ENCODE assay signal across 9 cellular contexts in the genomic region with DNA sequence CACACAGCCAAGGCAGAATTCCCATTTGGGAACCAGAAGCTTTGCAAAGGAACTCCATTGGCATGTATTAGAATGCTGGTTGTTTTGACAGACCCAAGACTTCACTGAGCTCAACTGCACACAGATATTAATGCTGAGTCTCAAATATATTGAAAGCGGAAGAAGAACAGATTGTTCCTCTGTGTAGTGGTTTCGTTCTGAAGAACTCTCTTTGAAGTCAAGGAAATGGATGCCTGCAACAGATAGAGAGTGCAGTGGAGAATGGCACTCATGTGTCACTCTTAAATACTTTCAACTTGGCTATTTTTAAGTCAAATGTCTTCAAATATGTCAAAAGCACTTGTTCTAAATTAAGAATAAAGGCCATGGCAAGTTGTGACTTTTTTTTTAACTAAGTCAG.
DNase-seq lines count a peak whose midpoint lies in the region; ATAC-seq and TF ChIP-seq lines count a peak whose summit lies in the region.
"Had no signal": no experiment of that assay in that cellular context is flagged by ENCODE, and none has a peak within 500 bp of the region (broad histone marks: within the 10 kb centered on the region; RNA-seq: fewer than 3 reads in every experiment).

No MANE protein-coding gene starts in this region.

- peaks cover 14% of the 10 kb centered on the region for H3K36me3 Mint-ChIP-seq in activated CD4-positive, alpha-beta T cell treated with anti-CD3 and anti-CD28 coated beads, Interleukin-2, amount 10 ng/mL, durations not matched to agents 24 days and 14 days (ENCODE audit: low read depth)
- H3K36me3 Mint-ChIP-seq in natural killer cell treated with Interleukin-12 subunit alpha and Interleukin-12 subunit beta and Interleukin-15 and Interleukin-18, amount 100 ng/mL, for 72 hours: peaks cover 21% of the 10 kb centered on the region

- peak; percentile 64 for DNase-seq in activated CD4-positive, alpha-beta T cell treated with anti-CD3 and anti-CD28 coated beads, Interleukin-2, amount 10 ng/mL, durations not matched to agents 24 days and 14 days
- DNase-seq in activated CD4-positive, alpha-beta T cell treated with anti-CD3 and anti-CD28 coated beads for 1 hour: no peak
- DNase-seq in MV-4-11 (lab: John Stamatoyannopoulos, UW): peak; percentile 94
- no peak for DNase-seq in natural killer cell treated with Interleukin-12 subunit alpha and Interleukin-12 subunit beta and Interleukin-15 and Interleukin-18, amount 100 ng/mL, for 72 hours (ENCODE audit: low spot score)
- DNase-seq in NCI-H524 treated with DMSO at 0.1 percent for 48 hours (lab: John Stamatoyannopoulos, UW): no peak
- DNase-seq in lower leg skin (ENCODE audit: low spot score in 2 of 2): no peak
- no peak for DNase-seq in NCI-H2196 treated with DMSO at 0.1 percent for 48 hours (lab: John Stamatoyannopoulos, UW; ENCODE audit: unreplicated experiment)
- DNase-seq: SJCRH30 had no signal

- intact Hi-C loops in activated CD4-positive, alpha-beta T cell treated with anti-CD3 and anti-CD28 coated beads, Interleukin-2, amount 10 ng/mL, durations not matched to agents 24 days and 14 days (cut with micrococcal nuclease): no loop called here
- intact Hi-C loops in lower leg skin (cut with DNase I; ENCODE audit: low total_unique reads): no loop called here

- H3K4me3 ChIP-seq in lower leg skin (ENCODE audit: low read depth, poor library complexity, severe bottlenecking): no peak overlapping the region
- H3K4me3 ChIP-seq: SJCRH30 had no signal

- H3K4me3 Mint-ChIP-seq in activated CD4-positive, alpha-beta T cell treated with anti-CD3 and anti-CD28 coated beads, Interleukin-2, amount 10 ng/mL, durations not matched to agents 24 days and 14 days: peak overlapping the region; percentile 48
- peak overlapping the region; percentile 21 for H3K4me3 Mint-ChIP-seq in natural killer cell treated with Interleukin-12 subunit alpha and Interleukin-12 subunit beta and Interleukin-15 and Interleukin-18, amount 100 ng/mL, for 72 hours

- WGBS in lower leg skin, 2 donors: 67 to 82% methylated on average over 2 of the region's 2 CpGs

- TF ChIP-seq POLR2A in lower leg skin (IDR thresholded peaks at IDR 0.05): no peak

- ATAC-seq in HG02623 (IDR thresholded peaks at IDR 0.05; ENCODE audit: unreplicated experiment): peak; percentile 95
- ATAC-seq in natural killer cell treated with Interleukin-12 subunit alpha and Interleukin-12 subunit beta and Interleukin-15 and Interleukin-18, amount 100 ng/mL, for 72 hours: peak; percentile 60 to 66

- no peak overlapping the region for H3K27ac Mint-ChIP-seq in activated CD4-positive, alpha-beta T cell treated with anti-CD3 and anti-CD28 coated beads, Interleukin-2, amount 10 ng/mL, durations not matched to agents 24 days and 14 days
- no peak overlapping the region for H3K27ac Mint-ChIP-seq in natural killer cell treated with Interleukin-12 subunit alpha and Interleukin-12 subunit beta and Interleukin-15 and Interleukin-18, amount 100 ng/mL, for 72 hours

- TF ChIP-seq CTCF in lower leg skin (IDR thresholded peaks at IDR 0.05): no peak

- peaks cover 14% of the 10 kb centered on the region for H3K4me1 Mint-ChIP-seq in activated CD4-positive, alpha-beta T cell treated with anti-CD3 and anti-CD28 coated beads, Interleukin-2, amount 10 ng/mL, durations not matched to agents 24 days and 14 days
- peaks cover 12 to 15% of the 10 kb centered on the region in 2 donors for H3K4me1 Mint-ChIP-seq in natural killer cell treated with Interleukin-12 subunit alpha and Interleukin-12 subunit beta and Interleukin-15 and Interleukin-18, amount 100 ng/mL, for 72 hours (ENCODE audit: low read depth in 2 of 2)

- H3K27me3 Mint-ChIP-seq in activated CD4-positive, alpha-beta T cell treated with anti-CD3 and anti-CD28 coated beads, Interleukin-2, amount 10 ng/mL, durations not matched to agents 24 days and 14 days: no peaks in the 10 kb centered on the region
- no peaks in the 10 kb centered on the region for H3K27me3 Mint-ChIP-seq in natural killer cell treated with Interleukin-12 subunit alpha and Interleukin-12 subunit beta and Interleukin-15 and Interleukin-18, amount 100 ng/mL, for 72 hours

- peaks cover 25% of the 10 kb centered on the region for H3K9me3 Mint-ChIP-seq in activated CD4-positive, alpha-beta T cell treated with anti-CD3 and anti-CD28 coated beads, Interleukin-2, amount 10 ng/mL, durations not matched to agents 24 days and 14 days
- H3K9me3 Mint-ChIP-seq in natural killer cell treated with Interleukin-12 subunit alpha and Interleukin-12 subunit beta and Interleukin-15 and Interleukin-18, amount 100 ng/mL, for 72 hours: peaks cover 4% of the 10 kb centered on the region

Comparison
In these comparisons a context has a peak if more than half of its experiments do, and no peak if none do; other contexts are left out.
1. DNase-seq: peak in activated CD4-positive, alpha-beta T cell treated with anti-CD3 and anti-CD28 coated beads, Interleukin-2, amount 10 ng/mL, durations not matched to agents 24 days and 14 days (single experiment) and MV-4-11 (single experiment); none in activated CD4-positive, alpha-beta T cell treated with anti-CD3 and anti-CD28 coated beads for 1 hour (single experiment), natural killer cell treated with Interleukin-12 subunit alpha and Interleukin-12 subunit beta and Interleukin-15 and Interleukin-18, amount 100 ng/mL, for 72 hours (single experiment), NCI-H524 treated with DMSO at 0.1 percent for 48 hours (single experiment), lower leg skin (0 of 2) and NCI-H2196 treated with DMSO at 0.1 percent for 48 hours (single experiment).